In the genomic region with DNA sequence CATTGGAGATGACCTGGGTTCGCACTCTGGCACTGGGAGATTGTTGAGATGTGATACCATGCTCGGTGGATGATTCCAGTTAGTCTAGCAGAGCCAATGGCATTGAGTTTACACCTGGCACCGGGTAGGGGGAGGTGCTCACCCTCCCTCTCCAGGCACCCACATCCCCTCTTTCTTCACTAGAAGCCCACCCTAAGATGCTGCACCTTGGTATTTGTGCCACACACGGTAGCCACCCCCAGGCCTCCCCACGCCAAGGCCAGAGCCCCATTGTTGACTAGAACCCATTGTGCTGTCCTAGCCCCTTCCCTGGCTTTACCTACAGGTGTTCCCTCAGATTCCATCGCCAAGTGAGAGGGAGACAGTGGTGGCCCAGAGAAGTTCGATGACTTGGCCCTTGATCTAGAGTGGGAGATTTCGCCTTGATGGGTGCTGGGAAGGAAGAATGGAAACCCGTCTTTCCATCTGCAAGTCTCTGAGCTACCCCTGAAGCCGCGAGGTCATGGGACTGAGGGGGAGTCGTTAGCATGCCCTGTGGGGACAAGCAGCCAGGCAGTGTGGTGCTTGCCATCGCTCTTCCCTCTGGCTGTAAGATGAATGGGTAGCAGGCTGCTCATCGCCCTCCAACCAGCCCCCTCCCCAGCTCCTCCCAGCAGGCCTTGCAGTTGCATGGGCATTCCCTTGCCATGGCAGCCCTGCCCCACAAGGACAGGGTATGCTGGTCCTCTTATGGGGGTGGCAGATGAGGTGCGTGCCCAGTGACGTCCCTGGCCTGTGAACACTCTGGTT, we compare ENCODE assay signal across 19 cellular contexts. TPM values are rescaled to one million over a fixed set of nuclear protein-coding genes. Genes with fewer than 3 reads are reported as not detected.
DNase-seq lines count a peak whose midpoint lies in the region; ATAC-seq and TF ChIP-seq lines count a peak whose summit lies in the region.
"Had no signal": no experiment of that assay in that cellular context is flagged by ENCODE, and none has a peak within 500 bp of the region (broad histone marks: within the 10 kb centered on the region; RNA-seq: fewer than 3 reads in every experiment).

No MANE protein-coding gene starts in this region.

- H3K9ac ChIP-seq in smooth muscle cell (ENCODE audit: low read depth), result no peak overlapping the region
- H3K9ac ChIP-seq: BLaER1 treated with 17β-estradiol and CSF1 and Interleukin-3, amounts not matched to agents 10 nM and 100 nM; parathyroid adenoma had no signal

- 76 to 88% (median 84%) methylated on average over 13 to 16 of the region's 16 CpGs for WGBS in adrenal gland, 4 donors
- 96% methylated on average over 16 of the region's 16 CpGs for WGBS in smooth muscle cell (ENCODE audit: low lambda C conversion rate)

- H3K4me2 ChIP-seq in smooth muscle cell, result no peak overlapping the region
- H3K4me2 ChIP-seq: BLaER1 treated with 17β-estradiol and CSF1 and Interleukin-3, amounts not matched to agents 10 nM and 100 nM had no signal

- intact Hi-C loops in adrenal gland (cut with DNase I), result loop anchor here in 1 of 2 donors (10.0 kb wide), 1 partner anchor 397 kb away; no protein-coding TSS in a partner anchor
- intact Hi-C loops in natural killer cell (cut with micrococcal nuclease), result no loop called here

- TF ChIP-seq POLR2A in GM19193 (IDR thresholded peaks at IDR 0.05; ENCODE audit: extremely low read depth, insufficient read depth, insufficient read length), result peak; percentile 62
- no peak for TF ChIP-seq POLR2A in adrenal gland (IDR thresholded peaks at IDR 0.05)

- peaks cover 0 to 98% (median 24%) of the 10 kb centered on the region in 3 donors for H3K36me3 Mint-ChIP-seq in CD8-positive, alpha-beta memory T cell
- peaks cover under 1% of the 10 kb centered on the region for H3K36me3 Mint-ChIP-seq in natural killer cell

- H3K36me3 ChIP-seq in CD8-positive, alpha-beta memory T cell (ENCODE audit: insufficient read depth, low read length), result peaks cover 86% of the 10 kb centered on the region
- H3K36me3 ChIP-seq in adrenal gland (replicated peaks in 1 of 2) (peaks cover 0 to 88% of the 10 kb centered on the region in 2 donors), smooth muscle cell (ENCODE audit: low read depth) (peaks cover 28% of the 10 kb centered on the region)
- H3K36me3 ChIP-seq: BLaER1 treated with 17β-estradiol and CSF1 and Interleukin-3, amounts not matched to agents 10 nM and 100 nM had no signal

- no peaks in the 10 kb centered on the region for H3K27me3 Mint-ChIP-seq in CD8-positive, alpha-beta memory T cell
- H3K27me3 Mint-ChIP-seq in natural killer cell (ENCODE audit: low read depth in 2 of 2), result no peaks in the 10 kb centered on the region

- H3K4me3 Mint-ChIP-seq in CD8-positive, alpha-beta memory T cell, result no peak overlapping the region
- no peak overlapping the region for H3K4me3 Mint-ChIP-seq in natural killer cell
- H3K4me3 Mint-ChIP-seq: WTC11 had no signal

- H3F3A ChIP-seq in smooth muscle cell (ENCODE audit: low read depth), result peaks cover 38% of the 10 kb centered on the region

- no peaks in the 10 kb centered on the region for H3K27me3 ChIP-seq in CD8-positive, alpha-beta memory T cell (ENCODE audit: insufficient read depth, low read length, poor library complexity, severe bottlenecking)
- H3K27me3 ChIP-seq in adrenal gland (no peaks in the 10 kb centered on the region), smooth muscle cell (ENCODE audit: low read depth) (no peaks in the 10 kb centered on the region)

- ATAC-seq in natural killer cell (peak in 2 of 3 donors; percentile 16 to 25), HG03520 (IDR thresholded peaks at IDR 0.05; ENCODE audit: unreplicated experiment) (no peak)
- ATAC-seq: left colon, mucosa of descending colon, PC-3, SK-N-SH treated with all-trans-retinoic acid at 6 μM for 48 hours had no signal

- H3K9me3 ChIP-seq in CD8-positive, alpha-beta memory T cell (ENCODE audit: low read length), result no peaks in the 10 kb centered on the region
- H3K9me3 ChIP-seq in adrenal gland (replicated peaks in 1 of 3) (no peaks in the 10 kb centered on the region), smooth muscle cell (replicated peaks; ENCODE audit: low read depth) (no peaks in the 10 kb centered on the region)
- H3K9me3 ChIP-seq: BLaER1 treated with 17β-estradiol and CSF1 and Interleukin-3, amounts not matched to agents 10 nM and 100 nM; mucosa of descending colon had no signal

- H3K27ac ChIP-seq in CD8-positive, alpha-beta memory T cell (ENCODE audit: low read depth, low read length), result no peak overlapping the region
- peak overlapping the region in 3 of 5 donors; percentile 84 to 95 (median 92) for H3K27ac ChIP-seq in adrenal gland
- no peak overlapping the region for H3K27ac ChIP-seq in smooth muscle cell (ENCODE audit: low read depth)
- H3K27ac ChIP-seq: BLaER1 treated with 17β-estradiol and CSF1 and Interleukin-3, amounts not matched to agents 10 nM and 100 nM; parathyroid adenoma had no signal

- peak overlapping the region in 7 of 8 donors; percentile 7 to 84 (median 39) for H3K27ac Mint-ChIP-seq in CD8-positive, alpha-beta memory T cell
- peak overlapping the region in 1 of 2 donors; percentile 51 for H3K27ac Mint-ChIP-seq in natural killer cell

- CTCF ChIA-PET in CD8-positive, alpha-beta memory T cell (lab: Charles Lee), result interaction anchor here (7.4 kb wide), 1 partner anchor 286 kb away, joined by 115 read pairs; no protein-coding TSS in a partner anchor

- no peak overlapping the region for H2AFZ ChIP-seq in smooth muscle cell (ENCODE audit: low read depth)
- H2AFZ ChIP-seq: parathyroid adenoma had no signal

- H3K4me3 ChIP-seq in CD8-positive, alpha-beta memory T cell (ENCODE audit: low read length), result no peak overlapping the region
- no peak overlapping the region for H3K4me3 ChIP-seq in adrenal gland
- no peak overlapping the region for H3K4me3 ChIP-seq in smooth muscle cell
- H3K4me3 ChIP-seq: BLaER1 treated with 17β-estradiol and CSF1 and Interleukin-3, amounts not matched to agents 10 nM and 100 nM; mucosa of descending colon had no signal

- DNase-seq in CD8-positive, alpha-beta memory T cell, result no peak
- peak in 1 of 7 donors; percentile 15 for DNase-seq in adrenal gland
- no peak for DNase-seq in natural killer cell
- DNase-seq in ACHN, result no peak
- no peak for DNase-seq in smooth muscle cell (lab: John Stamatoyannopoulos, UW; ENCODE audit: unreplicated experiment)
- no peak for DNase-seq in T1000 (lab: John Stamatoyannopoulos, UW)
- DNase-seq: activated T-cell treated with anti-CD3 and anti-CD28 coated beads, Interleukin-2, amount 50 U/mL, for 1 hour; dermis blood vessel endothelial cell; left colon; NCI-H187; NCI-H524; PC-3 had no signal

- peaks cover 96% of the 10 kb centered on the region for H3K79me2 ChIP-seq in smooth muscle cell (ENCODE audit: low read depth)

- no peaks in the 10 kb centered on the region for H3K9me3 Mint-ChIP-seq in CD8-positive, alpha-beta memory T cell
- no peaks in the 10 kb centered on the region for H3K9me3 Mint-ChIP-seq in natural killer cell
- H3K9me3 Mint-ChIP-seq: WTC11 had no signal

- no peak for TF ChIP-seq CTCF in adrenal gland (IDR thresholded peaks at IDR 0.05)
- TF ChIP-seq CTCF in natural killer cell (IDR thresholded peaks at IDR 0.05), result no peak
- TF ChIP-seq CTCF in smooth muscle cell (IDR thresholded peaks at IDR 0.05; ENCODE audit: borderline replicate concordance, insufficient read depth, poor library complexity, severe bottlenecking), result no peak

- H3K4me1 Mint-ChIP-seq in CD8-positive, alpha-beta memory T cell, result peaks cover 65 to 96% (median 90%) of the 10 kb centered on the region in 3 donors
- H3K4me1 Mint-ChIP-seq in natural killer cell, result peaks cover 63 to 69% of the 10 kb centered on the region in 2 donors

- POLR2A ChIA-PET in CD8-positive, alpha-beta memory T cell (lab: Charles Lee), result no interaction called here

- H3K4me1 ChIP-seq in CD8-positive, alpha-beta memory T cell (ENCODE audit: insufficient read depth, low read length), result peaks cover 67% of the 10 kb centered on the region
- H3K4me1 ChIP-seq in adrenal gland (replicated peaks in 1 of 2) (peaks cover 62 to 64% of the 10 kb centered on the region in 2 donors), smooth muscle cell (ENCODE audit: low read depth) (peaks cover 8% of the 10 kb centered on the region)

- H4K20me1 ChIP-seq in smooth muscle cell (ENCODE audit: low read depth), result peaks cover 100% of the 10 kb centered on the region
- H4K20me1 ChIP-seq: BLaER1 treated with 17β-estradiol and CSF1 and Interleukin-3, amounts not matched to agents 10 nM and 100 nM had no signal

- in situ Hi-C loops in ACHN (cut with HindIII; ENCODE audit: low pct_ligation_motif_present, low pct_unique_long_range_greater_than_20kb, low sequenced_read_pairs), result no loop called here

RNA-seq across cellular contexts. Expression of gene CCND2, which starts 8.7 kb away (rescaled TPM):
- 100 to 1,000 TPM; 784 to 792 TPM for total RNA-seq in CD8-positive, alpha-beta memory T cell
- 72.4 TPM for polyA plus RNA-seq in CD8-positive, alpha-beta memory T cell
- total RNA-seq in adrenal gland (100 to 1,000 TPM; 213 to 428 (median 259) TPM), natural killer cell (100 to 1,000 TPM; 164 to 247 (median 228) TPM), smooth muscle cell (462 and 556 TPM in 2 replicates)
- polyA plus RNA-seq in adrenal gland (10 to 100 TPM; 28.4 to 53.9 (median 47.4) TPM), smooth muscle cell (280 and 356 TPM in 2 replicates)
- total RNA-seq: PC-3 had no signal

RNA-seq across cellular contexts. Expression of gene TIGAR, which starts 38.7 kb away (rescaled TPM):
- total RNA-seq in CD8-positive, alpha-beta memory T cell, result 10 to 100 TPM; 22.8 to 29.6 TPM
- 4.2 TPM for polyA plus RNA-seq in CD8-positive, alpha-beta memory T cell
- total RNA-seq in adrenal gland, result 10 to 100 TPM in 5 of 8 donors, 1 to 10 TPM in 3; 2.5 to 20.5 (median 11.9) TPM
- polyA plus RNA-seq in adrenal gland, result 10 to 100 TPM in 1 of 3 donors, 1 to 10 TPM in 2; 2.5 to 28.2 (median 5.1) TPM
- total RNA-seq in natural killer cell, result 1 to 10 TPM; 6.1 to 7.4 (median 7.3) TPM
- total RNA-seq in smooth muscle cell, result 21.0 and 21.6 TPM in 2 replicates
- 26.1 and 36.0 TPM in 2 replicates for polyA plus RNA-seq in smooth muscle cell

Comparison
In these comparisons a context has a peak if more than half of its experiments do, and no peak if none do; other contexts are left out.
1. H3K27ac ChIP-seq: peak in adrenal gland (3 of 5); none in CD8-positive, alpha-beta memory T cell (single experiment) and smooth muscle cell (single experiment).